In the genomic region with DNA sequence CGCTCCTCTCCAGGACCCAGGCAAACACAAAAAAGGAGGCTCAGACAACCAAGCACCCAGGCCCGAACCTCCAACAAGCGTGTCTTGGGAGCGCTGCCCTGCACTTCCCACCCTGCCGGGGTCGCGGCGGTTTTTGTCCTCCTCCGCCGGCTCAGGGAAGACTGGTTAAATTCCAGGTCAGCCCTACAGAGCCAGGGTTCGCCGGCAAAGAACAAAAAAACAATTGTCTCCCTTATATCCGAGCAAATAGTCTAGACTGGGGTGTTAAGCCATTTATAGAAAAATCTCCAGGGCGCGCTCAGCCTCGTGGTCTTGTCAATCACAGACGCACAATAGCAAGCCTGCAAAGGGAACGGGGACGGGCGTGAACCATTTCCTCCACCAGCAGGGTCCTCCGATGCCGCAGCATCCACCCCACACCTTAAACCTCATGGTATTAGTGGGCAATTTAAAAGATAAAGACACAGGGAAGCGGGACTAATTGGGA, we compare ENCODE assay signal across 8 cellular contexts. TPM values are rescaled to one million over a fixed set of nuclear protein-coding genes. Genes with fewer than 3 reads are reported as not detected.
DNase-seq lines count a peak whose midpoint lies in the region; ATAC-seq and TF ChIP-seq lines count a peak whose summit lies in the region.
"Had no signal": no experiment of that assay in that cellular context is flagged by ENCODE, and none has a peak within 500 bp of the region (broad histone marks: within the 10 kb centered on the region; RNA-seq: fewer than 3 reads in every experiment).

No MANE protein-coding gene starts in this region.

- H3K4me3 ChIP-seq in brain microvascular endothelial cell (ENCODE audit: low read depth, low read length): peak overlapping the region; percentile 67

- H3K36me3 ChIP-seq in brain microvascular endothelial cell (replicated peaks): no peaks in the 10 kb centered on the region

- H3K27me3 ChIP-seq in brain microvascular endothelial cell (replicated peaks) (no peaks in the 10 kb centered on the region), layer of hippocampus (ENCODE audit: control insufficient read depth, insufficient read depth, low read length) (no peaks in the 10 kb centered on the region)

- TF ChIP-seq CTCF in brain microvascular endothelial cell (IDR thresholded peaks at IDR 0.05; ENCODE audit: low read depth, low read length, missing control alignments): no peak

- peaks cover 0 to 3% (median 2%) of the 10 kb centered on the region in 3 donors for H3K9me3 Mint-ChIP-seq in IgD-negative memory B cell
- H3K9me3 Mint-ChIP-seq in stimulated activated naive CD8-positive, alpha-beta T cell treated with anti-CD3 and anti-CD28 coated beads, Interleukin-15, amount 100 ng/mL, for 72 hours: no peaks in the 10 kb centered on the region

- peak; percentile 21 for ATAC-seq in stimulated activated naive CD8-positive, alpha-beta T cell treated with anti-CD3 and anti-CD28 coated beads, Interleukin-15, amount 100 ng/mL, for 72 hours
- no peak for ATAC-seq in HG02763 (IDR thresholded peaks at IDR 0.05; ENCODE audit: unreplicated experiment)
- no peak for ATAC-seq in GM21786 (IDR thresholded peaks at IDR 0.05; ENCODE audit: unreplicated experiment)

- H3K27ac Mint-ChIP-seq in IgD-negative memory B cell: no peak overlapping the region
- no peak overlapping the region for H3K27ac Mint-ChIP-seq in stimulated activated naive CD8-positive, alpha-beta T cell treated with anti-CD3 and anti-CD28 coated beads, Interleukin-15, amount 100 ng/mL, for 72 hours

- H3K27me3 Mint-ChIP-seq in IgD-negative memory B cell: peaks cover 15% of the 10 kb centered on the region
- peaks cover 29% of the 10 kb centered on the region for H3K27me3 Mint-ChIP-seq in stimulated activated naive CD8-positive, alpha-beta T cell treated with anti-CD3 and anti-CD28 coated beads, Interleukin-15, amount 100 ng/mL, for 72 hours

- H3K4me1 Mint-ChIP-seq in IgD-negative memory B cell: peaks cover 0 to 13% (median 6%) of the 10 kb centered on the region in 3 donors
- H3K4me1 Mint-ChIP-seq in stimulated activated naive CD8-positive, alpha-beta T cell treated with anti-CD3 and anti-CD28 coated beads, Interleukin-15, amount 100 ng/mL, for 72 hours: peaks cover 42% of the 10 kb centered on the region

- H3K27ac ChIP-seq in brain microvascular endothelial cell (peak overlapping the region; percentile 76), layer of hippocampus (ENCODE audit: low read depth, low read length) (peak overlapping the region; percentile 81)

- H3K4me3 Mint-ChIP-seq in IgD-negative memory B cell: peak overlapping the region; percentile 14 to 92 (median 86)
- H3K4me3 Mint-ChIP-seq in stimulated activated naive CD8-positive, alpha-beta T cell treated with anti-CD3 and anti-CD28 coated beads, Interleukin-15, amount 100 ng/mL, for 72 hours: peak overlapping the region; percentile 95 to 96

- DNase-seq in brain microvascular endothelial cell: peak; percentile 46
- DNase-seq in stimulated activated naive CD8-positive, alpha-beta T cell treated with anti-CD3 and anti-CD28 coated beads, Interleukin-15, amount 100 ng/mL, for 72 hours: peak in 1 of 2 donors; percentile 15
- no peak for DNase-seq in kidney glomerular epithelial cell (lab: John Stamatoyannopoulos, UW)
- DNase-seq: left cardiac atrium had no signal

- peaks cover 1% of the 10 kb centered on the region for H3K36me3 Mint-ChIP-seq in IgD-negative memory B cell

- in situ Hi-C loops in brain microvascular endothelial cell (cut with HindIII; ENCODE audit: low pct_ligation_motif_present, low sequenced_read_pairs): no loop called here

RNA-seq across cellular contexts. Expression of a gene that starts 46.9 kb away (rescaled TPM):
- polyA plus RNA-seq in IgD-negative memory B cell: 11.5 TPM
